In genomic region chr5:151319334-151319733, GRCh38 we compare ENCODE assay signal across 9 cellular contexts. TPM values are rescaled to one million over a fixed set of nuclear protein-coding genes. Genes with fewer than 3 reads are reported as not detected.
A peak's percentile ranks its signal among the peaks of the same experiment; 100 is the strongest.
DNase-seq lines count a peak whose midpoint lies in the region; ATAC-seq and TF ChIP-seq lines count a peak whose summit lies in the region.
"Had no signal": no experiment of that assay in that cellular context is flagged by ENCODE, and none has a peak within 500 bp of the region (broad histone marks: within the 10 kb centered on the region; RNA-seq: fewer than 3 reads in every experiment).

No MANE protein-coding gene starts in this region.

- intact Hi-C loops in Right ventricle myocardium superior (cut with DNase I) (no loop called here), upper lobe of right lung (cut with DNase I) (no loop called here)

- peak; percentile 6 for DNase-seq in OCI-M1 (lab: John Stamatoyannopoulos, UW)
- DNase-seq in Right ventricle myocardium superior, result peak; percentile 57
- no peak for DNase-seq in upper lobe of right lung
- no peak for DNase-seq in stimulated activated CD8-positive, alpha-beta memory T cell treated with anti-CD3 and anti-CD28 coated beads, Interleukin-4, amount 100 ng/mL, for 48 hours
- no peak for DNase-seq in ecto neural progenitor cell (ENCODE audit: low spot score)
- DNase-seq: activated naive CD8-positive, alpha-beta T cell treated with anti-CD3 and anti-CD28 coated beads, Interleukin-2, amount 10 ng/mL, durations not matched to agents 7 days and 5 days had no signal

- TF ChIP-seq CTCF in 22Rv1 (IDR thresholded peaks at IDR 0.05) (peak; percentile 31), upper lobe of right lung (IDR thresholded peaks at IDR 0.05) (no peak)

- no peaks in the 10 kb centered on the region for H3K4me1 ChIP-seq in upper lobe of right lung

- H3K27ac ChIP-seq in 22Rv1 (no peak overlapping the region), upper lobe of right lung (no peak overlapping the region)

- H3K4me3 ChIP-seq in upper lobe of right lung, result no peak overlapping the region

- ATAC-seq in GM18498 (IDR thresholded peaks at IDR 0.05; ENCODE audit: unreplicated experiment), result peak; percentile 68
- peak; percentile 73 for ATAC-seq in HG02852 (IDR thresholded peaks at IDR 0.05; ENCODE audit: unreplicated experiment)
- ATAC-seq in Right ventricle myocardium superior (ENCODE audit: poor library complexity), result peak; percentile 85
- ATAC-seq in upper lobe of right lung, result peak; percentile 32

- H3K36me3 ChIP-seq in upper lobe of right lung, result no peaks in the 10 kb centered on the region

- H3K9me3 ChIP-seq in upper lobe of right lung, result no peaks in the 10 kb centered on the region

- no peaks in the 10 kb centered on the region for H3K27me3 ChIP-seq in upper lobe of right lung

RNA-seq across cellular contexts. Expression of gene SLC36A3, which starts 15.8 kb away (rescaled TPM):
- total RNA-seq in Right ventricle myocardium superior (not detected), upper lobe of right lung (not detected)
- total RNA-seq: activated naive CD8-positive, alpha-beta T cell treated with anti-CD3 and anti-CD28 coated beads, Interleukin-2, amount 10 ng/mL, durations not matched to agents 7 days and 5 days had no signal

RNA-seq across cellular contexts. Expression of gene SLC36A2, which starts 28.0 kb away (rescaled TPM):
- 1.2 TPM for total RNA-seq in Right ventricle myocardium superior
- total RNA-seq in upper lobe of right lung, result not detected
- total RNA-seq: activated naive CD8-positive, alpha-beta T cell treated with anti-CD3 and anti-CD28 coated beads, Interleukin-2, amount 10 ng/mL, durations not matched to agents 7 days and 5 days had no signal

Comparison
In these comparisons a context has a peak if more than half of its experiments do, and no peak if none do; other contexts are left out.
1. ATAC-seq: peak in every context shown above with its lines; median percentile 85 in Right ventricle myocardium superior; 73 in HG02852; 68 in GM18498; 32 in upper lobe of right lung.
2. DNase-seq: peak in OCI-M1 (single experiment) and Right ventricle myocardium superior (single experiment); none in upper lobe of right lung (single experiment), stimulated activated CD8-positive, alpha-beta memory T cell treated with anti-CD3 and anti-CD28 coated beads, Interleukin-4, amount 100 ng/mL, for 48 hours (single experiment) and ecto neural progenitor cell (single experiment).